20 cellular contexts compared by ENCODE assay signal in the genomic region with DNA sequence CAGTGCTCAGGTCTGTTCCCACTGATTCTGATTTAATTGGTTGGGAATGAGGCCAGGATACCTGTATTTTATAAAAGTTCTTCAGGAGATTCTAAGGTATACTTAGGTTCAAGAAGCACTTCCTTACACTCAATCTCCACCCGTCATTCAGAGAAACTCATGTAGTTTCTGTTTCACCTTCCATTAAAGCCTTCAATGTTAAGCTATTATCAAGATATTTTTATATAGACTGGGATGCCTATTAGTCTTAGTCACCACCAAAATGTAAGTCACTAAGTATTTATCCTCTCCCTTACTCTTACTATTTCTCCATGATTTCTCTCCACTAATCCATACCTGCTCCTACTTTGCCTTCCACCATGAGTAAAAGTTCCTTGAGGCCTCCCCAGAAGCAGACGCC. TPM values are rescaled to one million over a fixed set of nuclear protein-coding genes. Genes with fewer than 3 reads are reported as not detected.
DNase-seq lines count a peak whose midpoint lies in the region; ATAC-seq and TF ChIP-seq lines count a peak whose summit lies in the region.
"Had no signal": no experiment of that assay in that cellular context is flagged by ENCODE, and none has a peak within 500 bp of the region (broad histone marks: within the 10 kb centered on the region; RNA-seq: fewer than 3 reads in every experiment).

No MANE protein-coding gene starts in this region.

- H3K27me3 ChIP-seq in tibial artery, result no peaks in the 10 kb centered on the region
- H3K27me3 ChIP-seq: neural progenitor cell, uterus had no signal

- peaks cover 24% of the 10 kb centered on the region for H3K4me1 Mint-ChIP-seq in osteocyte (ENCODE audit: unreplicated experiment)
- H3K4me1 Mint-ChIP-seq: central memory CD8-positive, alpha-beta T cell; neural progenitor cell had no signal

- ATAC-seq in HG03139 (IDR thresholded peaks at IDR 0.05; ENCODE audit: unreplicated experiment), result no peak
- ATAC-seq in HG02798 (IDR thresholded peaks at IDR 0.05; ENCODE audit: poor library complexity, unreplicated experiment), result no peak
- ATAC-seq: activated T-cell treated with anti-CD3 and anti-CD28 coated beads, Interleukin-2, amount 50 U/mL, for 4 hours; left lobe of liver had no signal

- H3K27ac Mint-ChIP-seq in osteocyte (ENCODE audit: unreplicated experiment), result peak overlapping the region; percentile 53
- H3K27ac Mint-ChIP-seq: activated naive CD4-positive, alpha-beta T cell treated with anti-CD3 and anti-CD28 coated beads for 36 hours; CD4-positive, CD25-positive, alpha-beta regulatory T cell; neural progenitor cell had no signal

- peaks cover 0 to 10% (median 1%) of the 10 kb centered on the region in 4 donors for H3K4me1 ChIP-seq in tibial artery
- H3K4me1 ChIP-seq: neural progenitor cell, uterus had no signal

- intact Hi-C loops in tibial artery (cut with DNase I; ENCODE audit: low total_unique reads), result no loop called here

- no peaks in the 10 kb centered on the region for H3K9me3 Mint-ChIP-seq in osteocyte (ENCODE audit: unreplicated experiment)
- H3K9me3 Mint-ChIP-seq: activated naive CD4-positive, alpha-beta T cell treated with anti-CD3 and anti-CD28 coated beads for 36 hours; activated T-cell treated with anti-CD3 and anti-CD28 coated beads, Interleukin-2, amount 50 U/mL, for 4 hours; central memory CD8-positive, alpha-beta T cell; neural progenitor cell had no signal

- peaks cover 3% of the 10 kb centered on the region for H3K36me3 Mint-ChIP-seq in osteocyte (ENCODE audit: unreplicated experiment)
- H3K36me3 Mint-ChIP-seq: CD4-positive, CD25-positive, alpha-beta regulatory T cell; neural progenitor cell had no signal

- TF ChIP-seq CTCF in fibroblast of mammary gland (conservative IDR thresholded peaks at IDR 0.05; ENCODE audit: control insufficient read depth, insufficient read depth, low read depth, low read length) (no peak), osteocyte (IDR thresholded peaks at IDR 0.05) (no peak), tibial artery (IDR thresholded peaks at IDR 0.05) (no peak)

- no peak overlapping the region for H3K4me3 Mint-ChIP-seq in osteocyte (ENCODE audit: unreplicated experiment)
- H3K4me3 Mint-ChIP-seq: activated naive CD4-positive, alpha-beta T cell treated with anti-CD3 and anti-CD28 coated beads for 36 hours; activated T-cell treated with anti-CD3 and anti-CD28 coated beads, Interleukin-2, amount 50 U/mL, for 4 hours; CD4-positive, CD25-positive, alpha-beta regulatory T cell; central memory CD8-positive, alpha-beta T cell; neural progenitor cell had no signal

- H3K36me3 ChIP-seq in tibial artery, result no peaks in the 10 kb centered on the region
- H3K36me3 ChIP-seq: neural progenitor cell, uterus had no signal

- H3K4me3 ChIP-seq in fibroblast of mammary gland (ENCODE audit: control insufficient read depth, low read depth, low read length), result no peak overlapping the region
- no peak overlapping the region for H3K4me3 ChIP-seq in tibial artery
- H3K4me3 ChIP-seq: neural progenitor cell, uterus had no signal

- peaks cover 2% of the 10 kb centered on the region for H3K27me3 Mint-ChIP-seq in osteocyte (ENCODE audit: unreplicated experiment)
- H3K27me3 Mint-ChIP-seq: central memory CD8-positive, alpha-beta T cell had no signal

- no peak overlapping the region for H3K27ac ChIP-seq in tibial artery
- H3K27ac ChIP-seq: neural progenitor cell had no signal

- DNase-seq in EL (peak; percentile 38), LoVo (ENCODE audit: low spot score) (peak; percentile 26), fibroblast of mammary gland (ENCODE audit: low read depth) (peak; percentile 16), osteocyte (ENCODE audit: extremely low spot score, unreplicated experiment) (no peak), tibial artery (no peak), NCI-H2107 (lab: John Stamatoyannopoulos, UW) (no peak)
- DNase-seq: activated CD8-positive, alpha-beta memory T cell treated with anti-CD3 and anti-CD28 coated beads for 24 hours; activated naive CD4-positive, alpha-beta T cell treated with anti-CD3 and anti-CD28 coated beads for 36 hours; activated T-cell treated with anti-CD3 and anti-CD28 coated beads, Interleukin-2, amount 50 U/mL, for 4 hours; aorta; NCI-H510A treated with DMSO at 0.1 percent for 48 hours; NK-92 treated with Interleukin-12 subunit alpha and Interleukin-12 subunit beta, amount 100 ng/mL, for 24 hours; T1000; uterus had no signal

- no peaks in the 10 kb centered on the region for H3K9me3 ChIP-seq in tibial artery
- H3K9me3 ChIP-seq: uterus had no signal

RNA-seq across cellular contexts. Expression of gene GCLC, which starts 38.1 kb away (rescaled TPM):
- total RNA-seq in osteocyte, result 36.2 and 43.7 TPM in 2 replicates

Comparison
In these comparisons a context has a peak if more than half of its experiments do, and no peak if none do; other contexts are left out.
1. DNase-seq: peak in EL (single experiment), LoVo (single experiment) and fibroblast of mammary gland (single experiment); none in osteocyte (single experiment), tibial artery (0 of 2) and NCI-H2107 (single experiment).